17 cellular contexts compared by ENCODE assay signal in genomic region chr4:186557486-186557885, GRCh38. TPM values are rescaled to one million over a fixed set of nuclear protein-coding genes. Genes with fewer than 3 reads are reported as not detected.
DNase-seq lines count a peak whose midpoint lies in the region; ATAC-seq, FAIRE-seq and TF ChIP-seq lines count a peak whose summit lies in the region.
"Had no signal": no experiment of that assay in that cellular context is flagged by ENCODE, and none has a peak within 500 bp of the region (broad histone marks: within the 10 kb centered on the region; RNA-seq: fewer than 3 reads in every experiment).

No MANE protein-coding gene starts in this region.

- peak overlapping the region; percentile 7; the same call in 1 of the 2 replicates for H3K4me3 ChIP-seq in SJCRH30
- H3K4me3 ChIP-seq in fibroblast of villous mesenchyme (ENCODE audit: low read depth, low read length) = no peak overlapping the region
- H3K4me3 ChIP-seq: esophagus muscularis mucosa, GM12878, pancreas had no signal

- no peak for FAIRE-seq in urothelium cell line (lab: Jason Lieb, UNC)
- FAIRE-seq: A204.1, colon, GM12878, pancreas had no signal

- DNase-seq in NCI-H1092 treated with DMSO at 0.1 percent for 48 hours (lab: John Stamatoyannopoulos, UW) (peak; percentile 32), NCI-H1092 (lab: John Stamatoyannopoulos, UW) (no peak), SJCRH30 (peak; percentile 84 to 87), fibroblast of villous mesenchyme (ENCODE audit: low read depth) (peak; percentile 44), urothelium cell line (ENCODE audit: low spot score) (peak; percentile 53)
- DNase-seq: activated CD4-positive, CD25-positive, alpha-beta regulatory T cell; activated CD8-positive, alpha-beta memory T cell treated with anti-CD3 and anti-CD28 coated beads, Interleukin-2, amount 50 U/mL, for 4 hours; midbrain; NCI-H2171 treated with DMSO at 0.1 percent for 48 hours; pancreas had no signal

- H3K4me1 ChIP-seq in SJCRH30 = peaks cover 20% of the 10 kb centered on the region
- H3K4me1 ChIP-seq: pancreas had no signal

- H3K27me3 ChIP-seq in SJCRH30 = no peaks in the 10 kb centered on the region
- H3K27me3 ChIP-seq: pancreas had no signal

- H3K27ac ChIP-seq in SJCRH30 = peak overlapping the region; percentile 94
- H3K27ac ChIP-seq: esophagus muscularis mucosa, pancreas had no signal

- no peak for TF ChIP-seq CTCF in fibroblast of villous mesenchyme (IDR thresholded peaks at IDR 0.05; ENCODE audit: insufficient read depth, low read depth, low read length)

- H3K9me3 ChIP-seq in SJCRH30 (replicated peaks) = no peaks in the 10 kb centered on the region
- H3K9me3 ChIP-seq: esophagus muscularis mucosa, pancreas had no signal

- H3K36me3 ChIP-seq in SJCRH30 = no peaks in the 10 kb centered on the region
- H3K36me3 ChIP-seq: esophagus muscularis mucosa, pancreas had no signal

- ATAC-seq in HG03280 (IDR thresholded peaks at IDR 0.05; ENCODE audit: unreplicated experiment) = no peak
- ATAC-seq in GM21526 (IDR thresholded peaks at IDR 0.05; ENCODE audit: low FRiP score, unreplicated experiment) = no peak
- no peak for ATAC-seq in GM18511 (IDR thresholded peaks at IDR 0.05; ENCODE audit: unreplicated experiment)
- ATAC-seq: GM12878, pancreas had no signal

RNA-seq across cellular contexts. Expression of gene MTNR1A, which starts 2.1 kb away (rescaled TPM):
- total RNA-seq in SJCRH30 (2014; rRNA removed; shearing (Covaris generic)) = not detected in 2 replicates
- total RNA-seq in fibroblast of villous mesenchyme = not detected in 2 replicates
- total RNA-seq: esophagus muscularis mucosa, GM12878 had no signal
